ENCODE assay signal across 11 cellular contexts in genomic region chr6:13406781-13407180, GRCh38.
DNase-seq lines count a peak whose midpoint lies in the region; ATAC-seq and TF ChIP-seq lines count a peak whose summit lies in the region.
"Had no signal": no experiment of that assay in that cellular context is flagged by ENCODE, and none has a peak within 500 bp of the region (broad histone marks: within the 10 kb centered on the region; RNA-seq: fewer than 3 reads in every experiment).

No MANE protein-coding gene starts in this region.

- peaks cover 20 to 75% (median 39%) of the 10 kb centered on the region in 4 donors for H3K4me1 ChIP-seq in stomach

- no peak for ATAC-seq in GM18907 (IDR thresholded peaks at IDR 0.05; ENCODE audit: unreplicated experiment)

- intact Hi-C loops in stomach (cut with DNase I; ENCODE audit: low total_unique reads), result no loop called here

- no peaks in the 10 kb centered on the region for H3K27me3 ChIP-seq in WERI-Rb-1 (ENCODE audit: insufficient read depth, low read depth, severe bottlenecking)
- H3K27me3 ChIP-seq in stomach, result no peaks in the 10 kb centered on the region

- DNase-seq in Kasumi-1 (lab: John Stamatoyannopoulos, UW) (peak; percentile 16 to 28), WERI-Rb-1 (peak; percentile 49), hippocampal formation (lab: John Stamatoyannopoulos, UW) (peak; percentile 38 to 47), stomach (no peak), NCI-H1694 treated with DMSO at 0.1 percent for 48 hours (lab: John Stamatoyannopoulos, UW) (no peak)
- no peak for DNase-seq in activated CD8-positive, alpha-beta memory T cell treated with anti-CD3 and anti-CD28 coated beads, Interleukin-2, amount 50 U/mL, for 4 hours
- DNase-seq in activated CD4-positive, alpha-beta T cell treated with anti-CD3 and anti-CD28 coated beads for 48 hours, result no peak
- DNase-seq: activated effector memory CD4-positive, alpha-beta T cell treated with anti-CD3 and anti-CD28 coated beads, Interleukin-2, amount 50 U/mL, for 16 hours; GDM1; NCI-H1436 treated with DMSO at 0.1 percent for 48 hours had no signal

- H3K36me3 ChIP-seq in WERI-Rb-1 (no peaks in the 10 kb centered on the region), stomach (no peaks in the 10 kb centered on the region)

- no peak for TF ChIP-seq POLR2A in stomach (IDR thresholded peaks at IDR 0.05)

- peak overlapping the region; percentile 27 for H3K4me3 ChIP-seq in WERI-Rb-1 (ENCODE audit: low read depth, low read length)
- H3K4me3 ChIP-seq in stomach, result no peak overlapping the region

- TF ChIP-seq CTCF in WERI-Rb-1 (IDR thresholded peaks at IDR 0.05; ENCODE audit: low read depth, low read length), result no peak
- no peak for TF ChIP-seq CTCF in stomach (IDR thresholded peaks at IDR 0.05)

- WGBS in stomach, 5 donors, result 88 to 100% (median 96%) methylated on average over 1 of the region's 1 CpG

- no peak for TF ChIP-seq EP300 in stomach (IDR thresholded peaks at IDR 0.05)

- H3K9me3 ChIP-seq in WERI-Rb-1 (ENCODE audit: severe bottlenecking) (no peaks in the 10 kb centered on the region), stomach (no peaks in the 10 kb centered on the region)

- H3K27ac ChIP-seq in WERI-Rb-1, result peak overlapping the region; percentile 94
- peak overlapping the region in 4 of 5 donors; percentile 62 to 87 (median 74) for H3K27ac ChIP-seq in stomach

Comparison
In these comparisons a context has a peak if more than half of its experiments do, and no peak if none do; other contexts are left out.
1. DNase-seq: peak in Kasumi-1 (2 of 2), WERI-Rb-1 (single experiment) and hippocampal formation (2 of 2); none in stomach (single experiment), activated CD8-positive, alpha-beta memory T cell treated with anti-CD3 and anti-CD28 coated beads, Interleukin-2, amount 50 U/mL, for 4 hours (single experiment), activated CD4-positive, alpha-beta T cell treated with anti-CD3 and anti-CD28 coated beads for 48 hours (single experiment) and NCI-H1694 treated with DMSO at 0.1 percent for 48 hours (single experiment).